In the genomic region with DNA sequence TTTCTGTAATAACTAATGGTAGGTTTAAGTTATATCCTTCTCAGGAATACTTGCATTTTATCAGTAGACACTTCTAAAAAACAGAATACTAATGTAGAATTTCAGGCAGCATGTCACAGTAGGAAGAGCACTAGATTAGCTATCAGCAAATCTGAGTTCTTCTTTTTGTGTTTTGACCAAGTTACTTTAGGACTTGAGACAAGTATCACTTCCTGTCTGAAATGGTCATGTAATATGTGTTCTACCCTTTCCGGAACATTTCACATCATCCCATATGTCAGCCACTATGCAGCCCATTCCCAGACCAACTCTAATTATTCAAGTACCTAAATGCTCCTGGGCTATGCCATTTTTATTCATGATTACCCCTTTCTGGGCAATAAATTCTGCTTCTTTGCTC, we compare ENCODE assay signal across 20 cellular contexts.
"Had no signal": no experiment of that assay in that cellular context is flagged by ENCODE, and none has a peak within 500 bp of the region (broad histone marks: within the 10 kb centered on the region; RNA-seq: fewer than 3 reads in every experiment).

No MANE protein-coding gene starts in this region.

- DNase-seq: activated B cell treated with CpG ODN at 0.5 μM for 24 hours; activated CD4-positive, alpha-beta memory T cell treated with anti-CD3 and anti-CD28 coated beads for 36 hours; activated CD4-positive, alpha-beta T cell treated with anti-CD3 and anti-CD28 coated beads for 4 hours; activated naive CD4-positive, alpha-beta T cell treated with Interleukin-2 at 50 U/mL for 16 hours; activated naive CD8-positive, alpha-beta T cell treated with anti-CD3 and anti-CD28 coated beads for 36 hours; activated T-cell treated with anti-CD3 and anti-CD28 coated beads, Interleukin-2, amount 50 U/mL, for 48 hours; dorsolateral prefrontal cortex; effector memory CD8-positive, alpha-beta T cell; gastrocnemius medialis; hippocampal formation; left ventricle myocardium superior; mammary epithelial cell; pancreas; right cardiac atrium; stimulated activated CD4-positive, alpha-beta T cell treated with anti-CD3 and anti-CD28 coated beads, Interleukin-4, amount 100 ng/mL, for 24 hours; stimulated activated naive CD8-positive, alpha-beta T cell treated with anti-CD3 and anti-CD28 coated beads, Interleukin-15, Interleukin-2, amounts not matched to agents 100 U/mL and 50 U/mL, for 24 hours; thyroid gland; upper lobe of right lung had no signal

- H3K27me3 ChIP-seq: gastrocnemius medialis, pancreas, thyroid gland, upper lobe of right lung had no signal

- H3K9me3 ChIP-seq: breast epithelium, gastrocnemius medialis, pancreas, thyroid gland, upper lobe of right lung had no signal

- H3K4me3 ChIP-seq: breast epithelium, dorsolateral prefrontal cortex, gastrocnemius medialis, pancreas, thyroid gland, upper lobe of right lung had no signal

- H3K36me3 ChIP-seq: breast epithelium, gastrocnemius medialis, pancreas, thyroid gland, upper lobe of right lung had no signal

- H3K27ac ChIP-seq: breast epithelium, gastrocnemius medialis, pancreas, thyroid gland, upper lobe of right lung had no signal

- H3K4me1 ChIP-seq: breast epithelium, gastrocnemius medialis, pancreas, thyroid gland, upper lobe of right lung had no signal

- ATAC-seq: effector memory CD8-positive, alpha-beta T cell; esophagus mucosa; gastrocnemius medialis; left ventricle myocardium superior; pancreas; right cardiac atrium; stimulated activated naive CD8-positive, alpha-beta T cell treated with anti-CD3 and anti-CD28 coated beads, Interleukin-15, Interleukin-2, amounts not matched to agents 100 U/mL and 50 U/mL, for 24 hours; upper lobe of right lung had no signal
